4 cellular contexts compared by ENCODE assay signal in the genomic region with DNA sequence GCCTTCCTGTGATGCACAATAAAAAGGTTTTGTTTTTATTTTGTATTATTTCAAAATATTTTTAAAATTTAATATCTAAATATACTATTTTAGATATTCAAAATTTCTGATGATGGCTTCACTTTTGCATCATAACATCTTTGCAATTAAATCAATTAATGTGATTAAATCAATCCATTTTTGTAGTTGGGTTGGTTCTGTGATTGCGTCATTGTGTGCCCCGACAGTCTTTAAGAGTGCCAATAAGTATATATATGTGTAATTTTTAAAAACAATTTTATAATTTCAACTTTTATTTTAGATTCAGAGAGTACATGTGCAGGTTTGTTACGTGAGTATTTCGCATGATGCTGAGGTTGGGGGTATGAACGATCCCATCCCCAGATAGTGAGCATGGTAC.
A peak's percentile ranks its signal among the peaks of the same experiment; 100 is the strongest.
TF ChIP-seq lines count a peak whose summit lies in the region.

No MANE protein-coding gene starts in this region.

TF ChIP-seq in HepG2, 621 proteins besides CTCF, POLR2A, EP300 and RAD21:
- TF ChIP-seq ZNF780A (CRISPR knock-in tag; IDR thresholded peaks at IDR 0.05) (no peak), TOPORS (CRISPR knock-in tag; IDR thresholded peaks at IDR 0.05) (no peak), ARHGAP35 (CRISPR knock-in tag; IDR thresholded peaks at IDR 0.05; ENCODE audit: borderline replicate concordance) (no peak), KLF13 (CRISPR knock-in tag; IDR thresholded peaks at IDR 0.05) (no peak), CEBPB (IDR thresholded peaks at IDR 0.05; ENCODE audit: borderline replicate concordance, low read depth, low read length) (peak; percentile 36; the same call in 1 of the 2 replicates), BORCS8-MEF2B (CRISPR knock-in tag; IDR thresholded peaks at IDR 0.05) (no peak), RCOR2 (CRISPR knock-in tag; IDR thresholded peaks at IDR 0.05) (no peak), ESRRA (CRISPR knock-in tag; IDR thresholded peaks at IDR 0.05; ENCODE audit: low read depth) (no peak), ATF7 (IDR thresholded peaks at IDR 0.05) (peak; percentile 60; the same call in 1 of the 2 replicates), ATF7 (CRISPR knock-in tag; IDR thresholded peaks at IDR 0.05) (no peak), DNMT1 (CRISPR knock-in tag; IDR thresholded peaks at IDR 0.05) (no peak)
- TF ChIP-seq, protein P1, sequence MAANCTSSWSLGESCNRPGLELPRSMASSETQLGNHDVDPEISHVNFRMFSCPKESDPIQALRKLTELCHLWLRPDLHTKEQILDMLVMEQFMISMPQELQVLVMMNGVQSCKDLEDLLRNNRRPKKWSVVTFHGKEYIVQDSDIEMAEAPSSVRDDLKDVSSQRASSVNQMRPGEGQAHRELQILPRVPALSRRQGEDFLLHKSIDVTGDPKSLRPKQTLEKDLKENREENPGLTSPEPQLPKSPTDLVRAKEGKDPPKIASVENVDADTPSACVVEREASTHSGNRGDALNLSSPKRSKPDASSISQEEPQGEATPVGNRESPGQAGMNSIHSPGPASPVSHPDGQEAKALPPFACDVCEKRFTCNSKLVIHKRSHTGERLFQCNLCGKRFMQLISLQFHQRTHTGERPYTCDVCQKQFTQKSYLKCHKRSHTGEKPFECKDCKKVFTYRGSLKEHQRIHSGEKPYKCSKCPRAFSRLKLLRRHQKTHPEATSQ (CRISPR knock-in tag; IDR thresholded peaks at IDR 0.05; ENCODE audit: borderline replicate concordance): no peak
- TF ChIP-seq, protein P2, sequence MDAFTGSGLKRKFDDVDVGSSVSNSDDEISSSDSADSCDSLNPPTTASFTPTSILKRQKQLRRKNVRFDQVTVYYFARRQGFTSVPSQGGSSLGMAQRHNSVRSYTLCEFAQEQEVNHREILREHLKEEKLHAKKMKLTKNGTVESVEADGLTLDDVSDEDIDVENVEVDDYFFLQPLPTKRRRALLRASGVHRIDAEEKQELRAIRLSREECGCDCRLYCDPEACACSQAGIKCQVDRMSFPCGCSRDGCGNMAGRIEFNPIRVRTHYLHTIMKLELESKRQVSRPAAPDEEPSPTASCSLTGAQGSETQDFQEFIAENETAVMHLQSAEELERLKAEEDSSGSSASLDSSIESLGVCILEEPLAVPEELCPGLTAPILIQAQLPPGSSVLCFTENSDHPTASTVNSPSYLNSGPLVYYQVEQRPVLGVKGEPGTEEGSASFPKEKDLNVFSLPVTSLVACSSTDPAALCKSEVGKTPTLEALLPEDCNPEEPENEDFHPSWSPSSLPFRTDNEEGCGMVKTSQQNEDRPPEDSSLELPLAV (CRISPR knock-in tag; conservative IDR thresholded peaks at IDR 0.05; ENCODE audit: low read depth): no peak

TF ChIP-seq in IMR-90, 13 proteins besides CTCF, POLR2A, EP300 and RAD21:
- TF ChIP-seq SMC3 (IDR thresholded peaks at IDR 0.05; ENCODE audit: low read depth, low read length) (no peak), CEBPB (IDR thresholded peaks at IDR 0.05; ENCODE audit: low read depth, low read length) (peak; percentile 41; the same call in 1 of the 2 replicates)
TF ChIP-seq in IMR-90: peak in this region for 1.

TF ChIP-seq in WTC11, 78 proteins besides CTCF, POLR2A, EP300 and RAD21:
- TF ChIP-seq HMGA2 (CRISPR knock-in tag; IDR thresholded peaks at IDR 0.05): 0 out of 2 replicates have a peak, but pooled peaks have one; percentile 47
- TF ChIP-seq NR1H2 (CRISPR knock-in tag; IDR thresholded peaks at IDR 0.05): no peak
TF ChIP-seq in WTC11: peak in this region for 1.

TF ChIP-seq in H1, 55 proteins besides CTCF, POLR2A, EP300 and RAD21:
- TF ChIP-seq CEBPB (IDR thresholded peaks at IDR 0.05; ENCODE audit: low read depth, low read length) (0 out of 2 replicates have a peak, but pooled peaks have one; percentile 19), ZNF274 (IDR thresholded peaks at IDR 0.05; ENCODE audit: borderline replicate concordance, extremely low read depth, low read length) (no peak)
